In genomic region chr4:7343353-7343655, GRCh38 we compare ENCODE assay signal across 20 cellular contexts.
"Had no signal": no experiment of that assay in that cellular context is flagged by ENCODE, and none has a peak within 500 bp of the region (broad histone marks: within the 10 kb centered on the region; RNA-seq: fewer than 3 reads in every experiment).

No MANE protein-coding gene starts in this region.

- H3K27me3 ChIP-seq: SJCRH30 had no signal

- H3K9me3 ChIP-seq: SJCRH30 had no signal

- H3K4me3 ChIP-seq: SJCRH30 had no signal

- H3K27ac ChIP-seq: HL-60, SJCRH30 had no signal

- DNase-seq: Karpas-422, KG1, MV-4-11, NCI-H1048, NCI-H1105, NCI-H1436 treated with DMSO at 0.1 percent for 48 hours, NCI-H1694, NCI-H1930, NCI-H2081, NCI-H2171, NCI-H226, NCI-H446, NCI-H510A, NCI-H524 treated with DMSO at 0.1 percent for 48 hours, NCI-H774, RPMI8226, SHP77, SJCRH30 had no signal

- ATAC-seq: SK-N-SH treated with all-trans-retinoic acid at 6 μM for 48 hours had no signal

- H3K36me3 ChIP-seq: SJCRH30 had no signal

- H3K4me1 ChIP-seq: SJCRH30 had no signal
